8 cellular contexts compared by ENCODE assay signal in the genomic region with DNA sequence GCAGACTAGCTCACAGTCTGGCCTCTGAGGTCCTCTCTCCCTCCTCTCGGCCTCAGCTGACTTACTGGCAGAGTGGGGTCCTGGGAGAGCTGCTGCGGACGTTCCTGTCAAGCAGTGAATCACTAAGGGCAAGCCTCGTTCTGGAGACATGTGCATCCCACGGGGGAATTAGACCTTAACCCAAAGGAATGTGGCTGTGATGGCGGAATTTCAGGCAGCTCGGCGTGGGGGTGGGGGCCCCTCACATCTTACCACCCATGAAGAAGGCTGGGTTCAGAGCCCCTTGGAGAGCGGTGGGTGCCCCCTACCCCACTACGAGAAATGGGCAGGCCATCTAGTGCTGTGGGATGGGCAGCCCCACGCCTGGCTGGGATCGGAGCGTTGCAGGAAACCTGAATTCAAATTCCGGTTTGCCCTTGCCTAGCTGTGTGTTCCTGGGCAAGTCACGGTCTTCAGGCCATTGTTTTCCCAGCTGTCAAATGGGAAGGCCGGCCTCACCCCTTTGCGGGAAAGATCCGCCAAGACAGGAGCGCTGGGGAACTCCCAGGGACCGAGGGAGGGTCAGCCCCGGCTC. TPM values are rescaled to one million over a fixed set of nuclear protein-coding genes. Genes with fewer than 3 reads are reported as not detected.
DNase-seq lines count a peak whose midpoint lies in the region; ATAC-seq and TF ChIP-seq lines count a peak whose summit lies in the region.

No MANE protein-coding gene starts in this region.

- peak overlapping the region; percentile 70 for H3K27ac ChIP-seq in CD4-positive, CD25-positive, alpha-beta regulatory T cell (ENCODE audit: insufficient read depth, low read length, poor library complexity, severe bottlenecking)
- H3K27ac ChIP-seq in OCI-LY7 (ENCODE audit: low read depth, low read length, poor library complexity, severe bottlenecking): peak overlapping the region; percentile 94
- peak overlapping the region; percentile 41 to 89 (median 74) for H3K27ac ChIP-seq in esophagus squamous epithelium

- H3K27me3 Mint-ChIP-seq in CD4-positive, CD25-positive, alpha-beta regulatory T cell: no peaks in the 10 kb centered on the region
- peaks cover 27% of the 10 kb centered on the region for H3K27me3 Mint-ChIP-seq in neural crest cell (ENCODE audit: low read depth)

- intact Hi-C loops in OCI-LY7 (cut with micrococcal nuclease; ENCODE audit: unreplicated experiment) (loop anchor here (2.0 to 5.0 kb wide), 2 partner anchors 228 to 289 kb away; partner anchors contain the start of genes GVQW3 and THAP12), esophagus squamous epithelium (cut with DNase I) (loop anchor here (10.0 kb wide), 1 partner anchor 115 kb away; no protein-coding TSS in a partner anchor)

- no peak for TF ChIP-seq CTCF in OCI-LY7 (conservative IDR thresholded peaks at IDR 0.05; ENCODE audit: low read length)
- TF ChIP-seq CTCF in esophagus squamous epithelium (IDR thresholded peaks at IDR 0.05): no peak
- TF ChIP-seq CTCF in neural crest cell (conservative IDR thresholded peaks at IDR 0.05): no peak

- no peak for DNase-seq in CD4-positive, CD25-positive, alpha-beta regulatory T cell
- DNase-seq in OCI-LY7 (ENCODE audit: low spot score) (peak; percentile 52), esophagus squamous epithelium (lab: John Stamatoyannopoulos, UW) (no peak), neural crest cell (ENCODE audit: low read depth, low spot score) (no peak), occipital lobe (lab: John Stamatoyannopoulos, UW) (no peak), NCI-H446 treated with DMSO at 0.1 percent for 48 hours (lab: John Stamatoyannopoulos, UW) (no peak), SHP77 (lab: John Stamatoyannopoulos, UW) (no peak)

- peaks cover 82% of the 10 kb centered on the region for H3K4me1 ChIP-seq in CD4-positive, CD25-positive, alpha-beta regulatory T cell (ENCODE audit: control insufficient read depth, insufficient read depth, low read length, poor library complexity, severe bottlenecking)
- H3K4me1 ChIP-seq in OCI-LY7 (ENCODE audit: insufficient read depth, low read length, poor library complexity, severe bottlenecking) (peaks cover 83% of the 10 kb centered on the region), esophagus squamous epithelium (peaks cover 12 to 67% (median 39%) of the 10 kb centered on the region in 3 donors)

- H2AFZ ChIP-seq in OCI-LY7 (ENCODE audit: low read length): no peak overlapping the region; the same call in 1 of the 2 replicates

- peaks cover 12 to 78% (median 60%) of the 10 kb centered on the region in 4 donors for H3K4me1 Mint-ChIP-seq in CD4-positive, CD25-positive, alpha-beta regulatory T cell
- peaks cover 20% of the 10 kb centered on the region for H3K4me1 Mint-ChIP-seq in neural crest cell

- peak overlapping the region; percentile 82 to 96 (median 92) for H3K4me3 Mint-ChIP-seq in CD4-positive, CD25-positive, alpha-beta regulatory T cell
- peak overlapping the region; percentile 81 for H3K4me3 Mint-ChIP-seq in neural crest cell

- peaks cover 0 to 1% (median 0%) of the 10 kb centered on the region in 7 donors for H3K9me3 Mint-ChIP-seq in CD4-positive, CD25-positive, alpha-beta regulatory T cell
- no peaks in the 10 kb centered on the region for H3K9me3 Mint-ChIP-seq in neural crest cell

- no peak for ATAC-seq in CD4-positive, CD25-positive, alpha-beta regulatory T cell (ENCODE audit: low read depth in 2 of 2)
- no peak for ATAC-seq in GM21360 (IDR thresholded peaks at IDR 0.05; ENCODE audit: unreplicated experiment)

- peak overlapping the region; percentile 94 to 98 (median 94) for H3K27ac Mint-ChIP-seq in CD4-positive, CD25-positive, alpha-beta regulatory T cell
- no peak overlapping the region for H3K27ac Mint-ChIP-seq in neural crest cell (ENCODE audit: unreplicated experiment)

- CTCF ChIA-PET in OCI-LY7 (lab: Charles Lee; ENCODE audit: unreplicated experiment): interaction anchor here (0.7 to 1.1 kb wide), 2 partner anchors 32 to 71 kb away, joined by 3 to 5 read pairs; no protein-coding TSS in a partner anchor

- TF ChIP-seq POLR2A in esophagus squamous epithelium (IDR thresholded peaks at IDR 0.05): no peak

- H3K9me3 ChIP-seq in CD4-positive, CD25-positive, alpha-beta regulatory T cell (ENCODE audit: control insufficient read depth in 2 of 2, low read length in 2 of 2): no peaks in the 10 kb centered on the region
- H3K9me3 ChIP-seq in OCI-LY7 (ENCODE audit: low read length): no peaks in the 10 kb centered on the region
- no peaks in the 10 kb centered on the region for H3K9me3 ChIP-seq in esophagus squamous epithelium

- H3K36me3 ChIP-seq in CD4-positive, CD25-positive, alpha-beta regulatory T cell (ENCODE audit: control insufficient read depth, insufficient read depth, low read length): no peaks in the 10 kb centered on the region
- H3K36me3 ChIP-seq in OCI-LY7 (ENCODE audit: insufficient read depth, low read length) (peaks cover 7% of the 10 kb centered on the region; the same call in 1 of the 2 replicates), esophagus squamous epithelium (no peaks in the 10 kb centered on the region)

- POLR2A ChIA-PET in OCI-LY7 (lab: Charles Lee): interaction anchor here (1.6 to 3.9 kb wide), 2 partner anchors 12 to 33 kb away, joined by 3 to 15 read pairs; no protein-coding TSS in a partner anchor

- peak overlapping the region; percentile 89 for H3K4me2 ChIP-seq in OCI-LY7 (ENCODE audit: low read length)

- no peaks in the 10 kb centered on the region for H3K36me3 Mint-ChIP-seq in CD4-positive, CD25-positive, alpha-beta regulatory T cell
- no peaks in the 10 kb centered on the region for H3K36me3 Mint-ChIP-seq in neural crest cell (ENCODE audit: low read depth)

- H4K20me1 ChIP-seq in OCI-LY7 (ENCODE audit: insufficient read depth, low read length): no peaks in the 10 kb centered on the region

- BruUV-seq in OCI-LY7 (replicated peaks; lab: Mats Ljungman, UMichigan): no TSS peak

- H3K9me2 ChIP-seq in OCI-LY7 (ENCODE audit: insufficient read depth, low read length): no peaks in the 10 kb centered on the region

- H3K79me2 ChIP-seq in OCI-LY7 (ENCODE audit: insufficient read depth, low read depth, low read length): peaks cover 42% of the 10 kb centered on the region; the same call in 1 of the 2 replicates

- no peaks in the 10 kb centered on the region for H3K27me3 ChIP-seq in CD4-positive, CD25-positive, alpha-beta regulatory T cell (ENCODE audit: control insufficient read depth, insufficient read depth, low read length)
- peaks cover 0 to 43% (median 0%) of the 10 kb centered on the region in 4 donors for H3K27me3 ChIP-seq in esophagus squamous epithelium

- WGBS in esophagus squamous epithelium, 2 donors: 0% methylated on average over 1 of the region's 21 CpGs; no CpG with 5 or more reads in 1 of the 2 donors

- H3K4me3 ChIP-seq in CD4-positive, CD25-positive, alpha-beta regulatory T cell (ENCODE audit: low read depth, low read length): peak overlapping the region; percentile 81
- H3K4me3 ChIP-seq in OCI-LY7 (ENCODE audit: low read depth, low read length, poor library complexity, severe bottlenecking) (peak overlapping the region; percentile 79), esophagus squamous epithelium (peak overlapping the region; percentile 33 to 77 (median 52))

RNA-seq across cellular contexts. Expression of gene LRRC32, which starts 0.6 kb away (rescaled TPM):
- total RNA-seq in CD4-positive, CD25-positive, alpha-beta regulatory T cell: 71.4 TPM
- polyA plus RNA-seq in CD4-positive, CD25-positive, alpha-beta regulatory T cell: 1 to 10 TPM; 5.0 to 9.6 (median 5.9) TPM
- 5.4 and 5.5 TPM in 2 replicates for total RNA-seq in OCI-LY7 (2014; rRNA removed; shearing (Covaris generic))
- total RNA-seq in OCI-LY7 (2022) (15.0 and 25.3 TPM in 2 replicates), esophagus squamous epithelium (10 to 100 TPM in 2 of 4 donors, 1 to 10 TPM in 2; 3.0 to 23.4 (median 8.5) TPM), neural crest cell (0.61 and 0.77 TPM in 2 replicates), occipital lobe (1.1 TPM)
